ENCODE assay signal across 21 cellular contexts in genomic region chr12:18345021-18345735, GRCh38.
DNase-seq lines count a peak whose midpoint lies in the region; ATAC-seq and TF ChIP-seq lines count a peak whose summit lies in the region.
"Had no signal": no experiment of that assay in that cellular context is flagged by ENCODE, and none has a peak within 500 bp of the region (broad histone marks: within the 10 kb centered on the region; RNA-seq: fewer than 3 reads in every experiment).

No MANE protein-coding gene starts in this region.

- BruUV-seq in HCT116 (replicated peaks; lab: Mats Ljungman, UMichigan): no TSS peak

- no peaks in the 10 kb centered on the region for H4K20me1 ChIP-seq in HCT116 (ENCODE audit: insufficient read depth)

- H3K27ac ChIP-seq in HCT116 (ENCODE audit: low read depth, low read length): no peak overlapping the region
- no peak overlapping the region for H3K27ac ChIP-seq in RWPE1
- H3K27ac ChIP-seq: lower lobe of right lung had no signal

- intact Hi-C loops in HCT116 (cut with micrococcal nuclease): no loop called here

- no peak overlapping the region for H3K4me2 ChIP-seq in HCT116 (ENCODE audit: low read length)

- ATAC-seq in HCT116: no peak
- ATAC-seq: heart right ventricle; lower lobe of right lung; right cardiac atrium; stimulated activated effector memory CD8-positive, alpha-beta T cell treated with anti-CD3 and anti-CD28 coated beads, Interleukin-12 subunit alpha, Interleukin-12 subunit beta, amount 100 ng/mL, for 72 hours had no signal

- no peak for TF ChIP-seq POLR2A in HCT116 (IDR thresholded peaks at IDR 0.05; ENCODE audit: borderline replicate concordance, extremely low read depth, insufficient read depth, insufficient read length)

- H3K27me3 Mint-ChIP-seq in nephron (ENCODE audit: low read depth): no peaks in the 10 kb centered on the region
- H3K27me3 Mint-ChIP-seq: B cell, IgD-negative memory B cell had no signal

- no peak overlapping the region for H3K9ac ChIP-seq in HCT116 (ENCODE audit: low read length)

- POLR2A ChIA-PET in HCT116 (lab: Charles Lee): no interaction called here
- POLR2A ChIA-PET in RWPE1 (lab: Yijun Ruan, JAX; ENCODE audit: low non-redundant PET): no interaction called here

- peak overlapping the region; percentile 40 for H2AFZ ChIP-seq in HCT116 (ENCODE audit: low read depth, low read length, poor library complexity, severe bottlenecking)

- no peaks in the 10 kb centered on the region for H3K9me3 Mint-ChIP-seq in nephron

- no peaks in the 10 kb centered on the region for H3K27me3 ChIP-seq in HCT116 (ENCODE audit: insufficient read depth, low read length)
- H3K27me3 ChIP-seq: heart right ventricle had no signal

- no peaks in the 10 kb centered on the region for H3K79me2 ChIP-seq in HCT116 (ENCODE audit: insufficient read depth, low read length)

- DNase-seq in Ammon's horn (ENCODE audit: low spot score) (peak; percentile 74), HCT116 (ENCODE audit: low read depth, low spot score) (no peak), cardiac fibroblast (ENCODE audit: low read depth in 2 of 2) (peak; percentile 20 to 24), RWPE1 (ENCODE audit: low spot score) (no peak)
- no peak for DNase-seq in activated CD4-positive, alpha-beta T cell treated with anti-CD3 and anti-CD28 coated beads, Interleukin-2, amount 50 U/mL, for 48 hours
- no peak for DNase-seq in stimulated activated CD4-positive, alpha-beta T cell treated with anti-CD3 and anti-CD28 coated beads, Interleukin-4, amount 100 ng/mL, for 24 hours
- DNase-seq: activated naive CD4-positive, alpha-beta T cell treated with Interleukin-2 at 50 U/mL for 16 hours; Calu3; effector CD8-positive, alpha-beta T cell; heart right ventricle; immature natural killer cell; lower lobe of right lung; NCI-H2081; NCI-H526 treated with DMSO at 0.1 percent for 48 hours; right cardiac atrium; stimulated activated CD4-positive, alpha-beta T cell treated with anti-CD3 and anti-CD28 coated beads, Interleukin-15, amount 100 ng/mL, for 24 hours had no signal

- H3K36me3 Mint-ChIP-seq in nephron (ENCODE audit: low read depth): no peaks in the 10 kb centered on the region
- H3K36me3 Mint-ChIP-seq: IgD-negative memory B cell; immature natural killer cell; stimulated activated effector memory CD8-positive, alpha-beta T cell treated with anti-CD3 and anti-CD28 coated beads, Interleukin-12 subunit alpha, Interleukin-12 subunit beta, amount 100 ng/mL, for 72 hours had no signal

- no peaks in the 10 kb centered on the region for H3K9me2 ChIP-seq in HCT116 (ENCODE audit: insufficient read depth)

- TF ChIP-seq RAD21 in HCT116 (IDR thresholded peaks at IDR 0.05; ENCODE audit: low read depth): no peak

- H3K27ac Mint-ChIP-seq in nephron: peak overlapping the region; percentile 60 to 93 (median 92)
- H3K27ac Mint-ChIP-seq: B cell; IgD-negative memory B cell; immature natural killer cell; stimulated activated effector memory CD8-positive, alpha-beta T cell treated with anti-CD3 and anti-CD28 coated beads, Interleukin-12 subunit alpha, Interleukin-12 subunit beta, amount 100 ng/mL, for 72 hours had no signal

- peaks cover 25% of the 10 kb centered on the region for H3K4me1 Mint-ChIP-seq in nephron
- H3K4me1 Mint-ChIP-seq: B cell; IgD-negative memory B cell; immature natural killer cell; stimulated activated effector memory CD8-positive, alpha-beta T cell treated with anti-CD3 and anti-CD28 coated beads, Interleukin-12 subunit alpha, Interleukin-12 subunit beta, amount 100 ng/mL, for 72 hours had no signal

- H3K4me3 ChIP-seq in HCT116 (replicated peaks in 1 of 2; ENCODE audit: low read depth in 1 of 2, low read length in 2 of 2) (no peak overlapping the region), cardiac fibroblast (replicated peaks in 1 of 2; ENCODE audit: low read depth in 2 of 2, low read length in 2 of 2) (no peak overlapping the region)
- H3K4me3 ChIP-seq: HAP-1, heart right ventricle, lower lobe of right lung had no signal

- H3K4me1 ChIP-seq in HCT116 (ENCODE audit: control insufficient read depth in 1 of 2, insufficient read depth in 2 of 2, low read length in 2 of 2): no peaks in the 10 kb centered on the region
- H3K4me1 ChIP-seq: HAP-1, lower lobe of right lung had no signal

- H3K9me3 ChIP-seq in HCT116 (ENCODE audit: control insufficient read depth in 1 of 2, insufficient read depth in 1 of 2, low read depth in 1 of 2, low read length in 2 of 2): no peaks in the 10 kb centered on the region
- H3K9me3 ChIP-seq: HAP-1, heart right ventricle, lower lobe of right lung had no signal

- no peaks in the 10 kb centered on the region for H3K36me3 ChIP-seq in HCT116 (ENCODE audit: control insufficient read depth in 1 of 2, insufficient read depth in 2 of 2, low read length in 2 of 2)
- H3K36me3 ChIP-seq: HAP-1, heart right ventricle, lower lobe of right lung had no signal

- no peak for TF ChIP-seq CTCF in HCT116 (IDR thresholded peaks at IDR 0.05 in 2 of 3, conservative IDR thresholded peaks at IDR 0.05 in 1 of 3; ENCODE audit: borderline replicate concordance in 1 of 3, insufficient read depth in 1 of 3, low read depth in 2 of 3, low read length in 2 of 3)
- TF ChIP-seq CTCF in cardiac fibroblast (IDR thresholded peaks at IDR 0.05; ENCODE audit: low read depth, low read length): no peak
- no peak for TF ChIP-seq CTCF in nephron (IDR thresholded peaks at IDR 0.05; ENCODE audit: unreplicated experiment in 3 of 3)
- no peak for TF ChIP-seq CTCF in RWPE1 (conservative IDR thresholded peaks at IDR 0.05; ENCODE audit: low read depth)

- CTCF ChIA-PET in HCT116 (lab: Charles Lee) (no interaction called here), RWPE1 (lab: Yijun Ruan, JAX) (no interaction called here)

- H3K4me3 Mint-ChIP-seq in nephron: no peak overlapping the region
- H3K4me3 Mint-ChIP-seq: B cell; IgD-negative memory B cell; immature natural killer cell; stimulated activated effector memory CD8-positive, alpha-beta T cell treated with anti-CD3 and anti-CD28 coated beads, Interleukin-12 subunit alpha, Interleukin-12 subunit beta, amount 100 ng/mL, for 72 hours had no signal

- RAD21 ChIA-PET in HCT116 (lab: Charles Lee; ENCODE audit: low non-redundant PET in 1 of 2, low total read pairs in 2 of 2, uncharacterized antibody in 2 of 2, unreplicated experiment in 2 of 2): no interaction called here

TF ChIP-seq in HCT116, 20 proteins besides CTCF, POLR2A, EP300 and RAD21:
- no peak for TF ChIP-seq TCF7L2 (IDR thresholded peaks at IDR 0.05; ENCODE audit: borderline replicate concordance, extremely low read depth, insufficient read depth, insufficient read length)
- no peak for TF ChIP-seq SP1 (IDR thresholded peaks at IDR 0.05; ENCODE audit: low read depth)
- no peak for TF ChIP-seq EZH2 (IDR thresholded peaks at IDR 0.05)
- no peak for TF ChIP-seq EGR1 (IDR thresholded peaks at IDR 0.05; ENCODE audit: low read depth)
- TF ChIP-seq ZFX (IDR thresholded peaks at IDR 0.05): no peak
- no peak for TF ChIP-seq ATF3 (IDR thresholded peaks at IDR 0.05)
- TF ChIP-seq, protein P1, sequence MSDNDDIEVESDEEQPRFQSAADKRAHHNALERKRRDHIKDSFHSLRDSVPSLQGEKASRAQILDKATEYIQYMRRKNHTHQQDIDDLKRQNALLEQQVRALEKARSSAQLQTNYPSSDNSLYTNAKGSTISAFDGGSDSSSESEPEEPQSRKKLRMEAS (IDR thresholded peaks at IDR 0.05): no peak
- no peak for TF ChIP-seq JUND (IDR thresholded peaks at IDR 0.05)
- no peak for TF ChIP-seq POLR2AphosphoS5 (IDR thresholded peaks at IDR 0.05; ENCODE audit: low read depth, low read length)
- no peak for TF ChIP-seq CEBPB (IDR thresholded peaks at IDR 0.05; ENCODE audit: low read depth)
- TF ChIP-seq CBX3 (IDR thresholded peaks at IDR 0.05; ENCODE audit: low read depth): no peak
- no peak for TF ChIP-seq ZNF274 (IDR thresholded peaks at IDR 0.05; ENCODE audit: low read depth, low read length)

Comparison
In these comparisons a context has a peak if more than half of its experiments do, and no peak if none do; other contexts are left out.
1. DNase-seq: peak in Ammon's horn (single experiment) and cardiac fibroblast (2 of 2); none in HCT116 (single experiment), RWPE1 (single experiment), activated CD4-positive, alpha-beta T cell treated with anti-CD3 and anti-CD28 coated beads, Interleukin-2, amount 50 U/mL, for 48 hours (0 of 2) and stimulated activated CD4-positive, alpha-beta T cell treated with anti-CD3 and anti-CD28 coated beads, Interleukin-4, amount 100 ng/mL, for 24 hours (single experiment).